Comparison of ENCODE assay signal across 9 cellular contexts in the genomic region with DNA sequence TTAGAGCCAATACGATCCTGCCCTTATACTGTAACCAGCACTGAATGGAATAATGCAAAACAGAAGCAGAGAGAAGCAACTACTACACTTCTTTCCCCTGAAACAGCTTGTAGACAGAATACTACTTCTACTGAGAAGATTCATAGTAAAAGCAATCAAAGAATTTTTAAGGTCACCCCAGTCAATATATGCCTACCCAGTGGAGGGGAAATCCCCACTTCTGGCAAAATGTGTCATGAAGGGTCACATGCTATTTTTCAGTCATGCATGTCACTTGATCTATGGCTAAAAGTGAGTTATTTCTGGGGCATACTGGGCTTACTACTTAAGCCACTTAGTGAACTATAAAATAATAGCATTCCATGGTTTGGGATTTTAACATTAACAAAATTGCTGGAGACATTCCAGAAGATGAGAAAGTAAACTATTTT. TPM values are rescaled to one million over a fixed set of nuclear protein-coding genes. Genes with fewer than 3 reads are reported as not detected.
DNase-seq lines count a peak whose midpoint lies in the region; ATAC-seq, FAIRE-seq and TF ChIP-seq lines count a peak whose summit lies in the region.
"Had no signal": no experiment of that assay in that cellular context is flagged by ENCODE, and none has a peak within 500 bp of the region (broad histone marks: within the 10 kb centered on the region; RNA-seq: fewer than 3 reads in every experiment).

No MANE protein-coding gene starts in this region.

- intact Hi-C loops in left lung (cut with DNase I) = no loop called here

- no peaks in the 10 kb centered on the region for H3K27me3 ChIP-seq in left lung

- no peak for TF ChIP-seq CTCF in left lung (IDR thresholded peaks at IDR 0.05)

- no peak overlapping the region for H3K4me3 ChIP-seq in left lung

- ATAC-seq in GM21528 (IDR thresholded peaks at IDR 0.05; ENCODE audit: low FRiP score, unreplicated experiment) (peak; percentile 57), left lung (peak; percentile 38)

- FAIRE-seq in GM12891 (lab: Jason Lieb, UNC) = peak; percentile 90

- DNase-seq in GM12891 (ENCODE audit: insufficient read length, low spot score) (no peak), M059J (ENCODE audit: low read depth) (peak; percentile 22), left lung (no peak), LoVo (ENCODE audit: low spot score) (no peak), NCI-H226 (no peak), amniotic stem cell (lab: John Stamatoyannopoulos, UW) (no peak), NCI-H2171 treated with DMSO at 0.1 percent for 48 hours (lab: John Stamatoyannopoulos, UW) (no peak)
- DNase-seq: nucleus accumbens had no signal

- no peak overlapping the region for H3K27ac ChIP-seq in left lung

- peaks cover 0 to 90% of the 10 kb centered on the region in 2 donors for H3K36me3 ChIP-seq in left lung

- no peaks in the 10 kb centered on the region for H3K9me3 ChIP-seq in left lung

- TF ChIP-seq POLR2A in GM12891 (IDR thresholded peaks at IDR 0.05; ENCODE audit: low read depth, low read length) = no peak

- H3K4me1 ChIP-seq in left lung = peaks cover 5 to 9% of the 10 kb centered on the region in 2 donors

TF ChIP-seq in GM12891, 5 proteins besides CTCF, POLR2A, EP300 and RAD21:
- TF ChIP-seq TAF1 (IDR thresholded peaks at IDR 0.05; ENCODE audit: low read depth, low read length) (peak; percentile 50; the same call in 1 of the 2 replicates), PAX5 (IDR thresholded peaks at IDR 0.05; ENCODE audit: insufficient read depth, low read length, severe bottlenecking) (no peak), POU2F2 (IDR thresholded peaks at IDR 0.05; ENCODE audit: low read depth, low read length) (peak; percentile 49; the same call in 1 of the 2 replicates), SPI1 (IDR thresholded peaks at IDR 0.05; ENCODE audit: low read depth, low read length) (no peak), POLR2AphosphoS5 (IDR thresholded peaks at IDR 0.05; ENCODE audit: low read depth, low read length) (0 out of 2 replicates have a peak, but pooled peaks have one; percentile 22)

RNA-seq across cellular contexts. Expression of a gene that starts 25.6 kb away (rescaled TPM):
- 66.9 TPM for polyA plus RNA-seq in GM12891 (2012; ENCODE audit: low read depth, missing spikeins)
- 0.64 and 1.8 TPM in 2 replicates for total RNA-seq in M059J (2014; rRNA removed; shearing (Covaris generic))
- 10 to 100 TPM; 18.2 to 35.5 TPM for total RNA-seq in left lung

RNA-seq across cellular contexts. Expression of a gene that starts 52.8 kb away (rescaled TPM):
- polyA plus RNA-seq in GM12891 (2012; ENCODE audit: low read depth, missing spikeins) = 1.3 TPM
- total RNA-seq in M059J (2014; rRNA removed; shearing (Covaris generic)) = not detected in 2 replicates
- total RNA-seq in left lung = 1 to 10 TPM; 1.5 to 1.7 TPM
